Comparison of ENCODE assay signal across 19 cellular contexts in genomic region chr1:175927944-175928343, GRCh38.
"Had no signal": no experiment of that assay in that cellular context is flagged by ENCODE, and none has a peak within 500 bp of the region (broad histone marks: within the 10 kb centered on the region; RNA-seq: fewer than 3 reads in every experiment).

No MANE protein-coding gene starts in this region.

- H3K27ac Mint-ChIP-seq: dendritic cell treated with granulocyte-macrophage colony-stimulating factor and Interleukin-4, amounts not matched to agents 40 ng/mL and 50 ng/mL, for 4 days; effector memory CD8-positive, alpha-beta T cell; immature natural killer cell; naive thymus-derived CD4-positive, alpha-beta T cell; nephron progenitor cell; type B pancreatic cell had no signal

- H3K27me3 ChIP-seq: right atrium auricular region, suprapubic skin, thyroid gland had no signal

- H3K9me3 Mint-ChIP-seq: dendritic cell treated with granulocyte-macrophage colony-stimulating factor and Interleukin-4, amounts not matched to agents 40 ng/mL and 50 ng/mL, for 4 days; type B pancreatic cell had no signal

- ATAC-seq: effector memory CD8-positive, alpha-beta T cell; left colon; naive thymus-derived CD4-positive, alpha-beta T cell; stimulated activated naive CD8-positive, alpha-beta T cell treated with anti-CD3 and anti-CD28 coated beads, Interleukin-15, Interleukin-2, amounts not matched to agents 100 U/mL and 50 U/mL, for 24 hours had no signal

- H3K9me3 ChIP-seq: thyroid gland had no signal

- DNase-seq: effector memory CD8-positive, alpha-beta T cell; erythroblast; immature natural killer cell; left colon; mesendoderm; naive thymus-derived CD4-positive, alpha-beta T cell; nephron progenitor cell; posterior cingulate gyrus; small intestine; stimulated activated CD4-positive, alpha-beta T cell treated with anti-CD3 and anti-CD28 coated beads, Interleukin-12 subunit alpha, Interleukin-12 subunit beta, amount 100 ng/mL, for 4 hours; stimulated activated CD4-positive, alpha-beta T cell treated with anti-CD3 and anti-CD28 coated beads, Interleukin-2, amount 100 ng/mL, for 48 hours; stimulated activated naive CD8-positive, alpha-beta T cell treated with anti-CD3 and anti-CD28 coated beads, Interleukin-15, Interleukin-2, amounts not matched to agents 100 U/mL and 50 U/mL, for 24 hours; thyroid gland had no signal

- H3K27ac ChIP-seq: right atrium auricular region, suprapubic skin, thyroid gland had no signal

- H3K4me3 ChIP-seq: right atrium auricular region, suprapubic skin, thyroid gland had no signal

- H3K27me3 Mint-ChIP-seq: dendritic cell treated with granulocyte-macrophage colony-stimulating factor and Interleukin-4, amounts not matched to agents 40 ng/mL and 50 ng/mL, for 4 days; effector memory CD8-positive, alpha-beta T cell; naive thymus-derived CD4-positive, alpha-beta T cell; type B pancreatic cell had no signal

- H3K36me3 ChIP-seq: right atrium auricular region, suprapubic skin, thyroid gland had no signal

- H3K4me1 ChIP-seq: right atrium auricular region, suprapubic skin, thyroid gland had no signal

- H3K4me3 Mint-ChIP-seq: dendritic cell treated with granulocyte-macrophage colony-stimulating factor and Interleukin-4, amounts not matched to agents 40 ng/mL and 50 ng/mL, for 4 days; effector memory CD8-positive, alpha-beta T cell; immature natural killer cell; naive thymus-derived CD4-positive, alpha-beta T cell; nephron progenitor cell; type B pancreatic cell had no signal

- FAIRE-seq: endothelial cell of umbilical vein, urothelium cell line had no signal

- H3K4me1 Mint-ChIP-seq: immature natural killer cell; naive thymus-derived CD4-positive, alpha-beta T cell; nephron progenitor cell had no signal
